ENCODE assay signal across 24 cellular contexts in the genomic region with DNA sequence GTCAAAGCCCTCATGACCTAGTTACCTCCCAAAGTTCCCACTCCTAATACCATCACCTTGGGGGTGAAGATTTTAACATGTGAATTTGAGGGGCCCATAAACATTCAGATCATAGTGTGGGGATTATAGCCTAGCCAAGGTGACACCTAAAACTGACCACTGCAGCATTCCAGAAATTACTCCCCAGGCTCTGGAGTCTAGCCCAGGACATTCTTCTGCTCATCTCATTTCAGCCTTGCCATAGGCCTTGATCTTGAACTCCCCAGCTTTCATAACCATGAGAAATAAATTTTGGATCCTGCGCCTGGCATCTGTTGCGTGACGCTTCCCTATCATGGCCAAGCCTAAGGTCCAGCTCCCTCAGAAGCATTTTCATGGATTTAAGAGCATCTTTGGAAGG.
"Had no signal": no experiment of that assay in that cellular context is flagged by ENCODE, and none has a peak within 500 bp of the region (broad histone marks: within the 10 kb centered on the region; RNA-seq: fewer than 3 reads in every experiment).

No MANE protein-coding gene starts in this region.

- H3K36me3 ChIP-seq: ascending aorta, breast epithelium, left lung, sigmoid colon, upper lobe of right lung had no signal

- H3K4me1 ChIP-seq: ascending aorta, breast epithelium, upper lobe of right lung had no signal

- H3K9me3 ChIP-seq: ascending aorta, breast epithelium, left lung, sigmoid colon, upper lobe of right lung had no signal

- H3K27ac ChIP-seq: ascending aorta, breast epithelium, left lung, upper lobe of right lung had no signal

- DNase-seq: activated CD4-positive, alpha-beta T cell treated with anti-CD3 and anti-CD28 coated beads, Interleukin-2, amount 10 ng/mL, durations not matched to agents 24 days and 14 days; activated CD4-positive, CD25-positive, alpha-beta regulatory T cell; activated CD8-positive, alpha-beta memory T cell treated with anti-CD3 and anti-CD28 coated beads, Interleukin-2, amount 50 U/mL, for 4 hours; activated CD8-positive, alpha-beta T cell treated with anti-CD3 and anti-CD28 coated beads, Interleukin-2, amount 10 ng/mL, durations not matched to agents 7 days and 5 days; activated naive CD4-positive, alpha-beta T cell treated with anti-CD3 and anti-CD28 coated beads for 36 hours; activated T-cell treated with anti-CD3 and anti-CD28 coated beads, Interleukin-2, amount 50 U/mL, for 4 hours; cerebellar nuclear complex; cortex of kidney; glutamatergic neuron; hypothalamus; kidney; left lung; mammary epithelial cell; midbrain; nephron progenitor cell; nucleus accumbens; sigmoid colon; stimulated activated naive CD4-positive, alpha-beta T cell; T-cell; T-helper 9 cell; upper lobe of right lung had no signal

- ATAC-seq: activated CD8-positive, alpha-beta T cell treated with anti-CD3 and anti-CD28 coated beads, Interleukin-2, amount 10 ng/mL, durations not matched to agents 7 days and 5 days; activated T-cell treated with anti-CD3 and anti-CD28 coated beads, Interleukin-2, amount 50 U/mL, for 4 hours; esophagus mucosa; left lung; T-cell; upper lobe of right lung had no signal

- H3K27me3 ChIP-seq: ascending aorta, breast epithelium, left lung, sigmoid colon, upper lobe of right lung had no signal

- H3K4me3 ChIP-seq: ascending aorta, breast epithelium, left lung, sigmoid colon, upper lobe of right lung had no signal
